In the genomic region with DNA sequence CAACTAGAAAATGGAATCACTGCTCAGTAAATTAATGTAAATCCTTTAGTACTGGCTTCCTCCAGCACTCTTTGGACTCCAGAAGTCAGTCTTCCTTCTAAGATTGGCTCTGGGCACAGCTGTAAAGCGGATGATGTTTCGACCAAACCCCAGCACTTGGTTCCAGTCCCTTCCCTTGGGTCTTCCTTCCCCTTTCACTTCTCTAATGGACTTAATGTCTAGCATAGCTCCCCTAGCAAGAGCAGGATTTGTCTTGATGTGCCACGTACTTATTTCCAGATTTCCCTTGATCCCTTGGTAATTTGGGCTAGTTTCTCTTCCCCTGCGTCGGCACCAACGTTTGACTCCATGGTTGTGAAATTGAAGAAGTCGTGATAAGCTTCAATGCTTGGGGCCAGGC, we compare ENCODE assay signal across 14 cellular contexts. TPM values are rescaled to one million over a fixed set of nuclear protein-coding genes. Genes with fewer than 3 reads are reported as not detected.
DNase-seq lines count a peak whose midpoint lies in the region; ATAC-seq and TF ChIP-seq lines count a peak whose summit lies in the region.
"Had no signal": no experiment of that assay in that cellular context is flagged by ENCODE, and none has a peak within 500 bp of the region (broad histone marks: within the 10 kb centered on the region; RNA-seq: fewer than 3 reads in every experiment).

No MANE protein-coding gene starts in this region.

- no peak for ATAC-seq in stimulated activated naive CD8-positive, alpha-beta T cell treated with anti-CD3 and anti-CD28 coated beads, Interleukin-15, amount 100 ng/mL, for 72 hours
- ATAC-seq in HG03039 (IDR thresholded peaks at IDR 0.05; ENCODE audit: unreplicated experiment) (peak; percentile 38), activated B cell treated with CpG ODN at 0.5 μM for 24 hours (ENCODE audit: low read depth) (peak; percentile 59), omental fat pad (ENCODE audit: low FRiP score) (no peak), PC-3 (no peak)
- ATAC-seq: GM23338 had no signal

- no peak for TF ChIP-seq CTCF in activated B cell treated with CpG ODN at 0.5 μM for 24 hours (IDR thresholded peaks at IDR 0.05)
- TF ChIP-seq CTCF in omental fat pad (IDR thresholded peaks at IDR 0.05) = no peak
- TF ChIP-seq CTCF in PC-3 (conservative IDR thresholded peaks at IDR 0.05; ENCODE audit: low read depth, low read length) = no peak

- peaks cover 14% of the 10 kb centered on the region for H3K36me3 Mint-ChIP-seq in stimulated activated naive CD8-positive, alpha-beta T cell treated with anti-CD3 and anti-CD28 coated beads, Interleukin-15, Interleukin-2, amounts not matched to agents 100 ng/mL and 50 ng/mL, for 24 hours (ENCODE audit: low read depth)
- H3K36me3 Mint-ChIP-seq in activated B cell treated with CpG ODN at 0.5 μM for 24 hours (ENCODE audit: low read depth) = no peaks in the 10 kb centered on the region

- POLR2A ChIA-PET in activated B cell treated with CpG ODN at 0.5 μM for 24 hours (lab: Charles Lee) = interaction anchor here (1.0 to 2.0 kb wide), 4 partner anchors 10 to 250 kb away, joined by 5 to 7 read pairs (median 6); partner anchors contain the start of genes APPL2 and C12orf75
- POLR2A ChIA-PET in PC-3 (lab: Charles Lee; ENCODE audit: unreplicated experiment) = no interaction called here

- H3K27me3 ChIP-seq in PC-3 (ENCODE audit: low read length) = no peaks in the 10 kb centered on the region

- H3K9ac ChIP-seq in PC-3 (ENCODE audit: low read length) = no peak overlapping the region

- CTCF ChIA-PET in activated B cell treated with CpG ODN at 0.5 μM for 24 hours (lab: Charles Lee) = interaction anchor here (1.0 kb wide), 1 partner anchor 25 kb away, joined by 3 read pairs; no protein-coding TSS in a partner anchor
- CTCF ChIA-PET in PC-3 (lab: Charles Lee) = no interaction called here

- no peak overlapping the region for H3K4me2 ChIP-seq in PC-3 (ENCODE audit: low read length)
- H3K4me2 ChIP-seq: GM23338 had no signal

- H3K4me1 ChIP-seq in PC-3 (ENCODE audit: insufficient read depth, low read length) = peaks cover 14% of the 10 kb centered on the region
- H3K4me1 ChIP-seq: lower lobe of right lung had no signal

- H3K9me3 ChIP-seq in PC-3 (ENCODE audit: low read length) = no peaks in the 10 kb centered on the region
- H3K9me3 ChIP-seq: lower lobe of right lung had no signal

- H3K9me2 ChIP-seq in PC-3 (replicated peaks; ENCODE audit: low read length) = no peaks in the 10 kb centered on the region

- H3K27ac ChIP-seq in PC-3 (ENCODE audit: low read length) = no peak overlapping the region
- H3K27ac ChIP-seq: lower lobe of right lung had no signal

- no peaks in the 10 kb centered on the region for H3K27me3 Mint-ChIP-seq in stimulated activated naive CD8-positive, alpha-beta T cell treated with anti-CD3 and anti-CD28 coated beads, Interleukin-15, Interleukin-2, amounts not matched to agents 100 ng/mL and 50 ng/mL, for 24 hours
- H3K27me3 Mint-ChIP-seq in stimulated activated naive CD8-positive, alpha-beta T cell treated with anti-CD3 and anti-CD28 coated beads, Interleukin-15, amount 100 ng/mL, for 72 hours = no peaks in the 10 kb centered on the region
- H3K27me3 Mint-ChIP-seq in activated B cell treated with CpG ODN at 0.5 μM for 24 hours = no peaks in the 10 kb centered on the region
- H3K27me3 Mint-ChIP-seq: activated T-cell treated with anti-CD3 and anti-CD28 coated beads, Interleukin-2, amount 50 U/mL, for 24 hours had no signal

- no peak overlapping the region for H3K4me3 Mint-ChIP-seq in stimulated activated naive CD8-positive, alpha-beta T cell treated with anti-CD3 and anti-CD28 coated beads, Interleukin-15, Interleukin-2, amounts not matched to agents 100 ng/mL and 50 ng/mL, for 24 hours
- H3K4me3 Mint-ChIP-seq in stimulated activated naive CD8-positive, alpha-beta T cell treated with anti-CD3 and anti-CD28 coated beads, Interleukin-15, amount 100 ng/mL, for 72 hours = no peak overlapping the region
- peak overlapping the region; percentile 61 for H3K4me3 Mint-ChIP-seq in activated B cell treated with CpG ODN at 0.5 μM for 24 hours
- H3K4me3 Mint-ChIP-seq: activated T-cell treated with anti-CD3 and anti-CD28 coated beads, Interleukin-2, amount 50 U/mL, for 24 hours; GM23338 had no signal

- intact Hi-C loops in activated B cell treated with CpG ODN at 0.5 μM for 24 hours (cut with micrococcal nuclease) (loop anchor here (5.0 to 10.0 kb wide), 2 partner anchors 36 to 946 kb away; partner anchors contain the start of gene TCP11L2), PC-3 (cut with micrococcal nuclease) (no loop called here)

- no peak overlapping the region for H3K4me3 ChIP-seq in PC-3 (ENCODE audit: low read length)
- H3K4me3 ChIP-seq: GM23338, lower lobe of right lung had no signal

- peaks cover 19% of the 10 kb centered on the region; the same call in 1 of the 2 replicates for H3K79me2 ChIP-seq in PC-3 (ENCODE audit: low read length)

- no peaks in the 10 kb centered on the region for H3K9me3 Mint-ChIP-seq in stimulated activated naive CD8-positive, alpha-beta T cell treated with anti-CD3 and anti-CD28 coated beads, Interleukin-15, Interleukin-2, amounts not matched to agents 100 ng/mL and 50 ng/mL, for 24 hours
- no peaks in the 10 kb centered on the region for H3K9me3 Mint-ChIP-seq in stimulated activated naive CD8-positive, alpha-beta T cell treated with anti-CD3 and anti-CD28 coated beads, Interleukin-15, amount 100 ng/mL, for 72 hours
- no peaks in the 10 kb centered on the region for H3K9me3 Mint-ChIP-seq in activated B cell treated with CpG ODN at 0.5 μM for 24 hours
- H3K9me3 Mint-ChIP-seq: activated T-cell treated with anti-CD3 and anti-CD28 coated beads, Interleukin-2, amount 50 U/mL, for 24 hours; GM23338 had no signal

- H3K36me3 ChIP-seq in PC-3 (ENCODE audit: low read depth, low read length) = peaks cover 6% of the 10 kb centered on the region; the same call in 1 of the 2 replicates
- H3K36me3 ChIP-seq: lower lobe of right lung had no signal

- no peak for DNase-seq in stimulated activated naive CD8-positive, alpha-beta T cell treated with anti-CD3 and anti-CD28 coated beads, Interleukin-15, amount 100 ng/mL, for 72 hours
- DNase-seq in activated B cell treated with CpG ODN at 0.5 μM for 24 hours = no peak
- DNase-seq in omental fat pad (ENCODE audit: low spot score) = no peak
- no peak for DNase-seq in PC-3
- DNase-seq in Kasumi-1 (lab: John Stamatoyannopoulos, UW) = no peak
- no peak for DNase-seq in NCI-H2081 treated with DMSO at 0.1 percent for 48 hours (lab: John Stamatoyannopoulos, UW)
- DNase-seq: activated T-cell treated with anti-CD3 and anti-CD28 coated beads, Interleukin-2, amount 50 U/mL, for 24 hours; AML-193; foreskin fibroblast; lower lobe of right lung; NCI-H510A had no signal

- BruUV-seq in PC-3 (replicated peaks; lab: Mats Ljungman, UMichigan) = no TSS peak

- H3F3A ChIP-seq in PC-3 (ENCODE audit: low read length, unreplicated experiment) = no peaks in the 10 kb centered on the region

- H4K20me1 ChIP-seq in PC-3 (ENCODE audit: low read length) = no peaks in the 10 kb centered on the region

- H3K27ac Mint-ChIP-seq in stimulated activated naive CD8-positive, alpha-beta T cell treated with anti-CD3 and anti-CD28 coated beads, Interleukin-15, Interleukin-2, amounts not matched to agents 100 ng/mL and 50 ng/mL, for 24 hours = peak overlapping the region; percentile 47
- no peak overlapping the region for H3K27ac Mint-ChIP-seq in stimulated activated naive CD8-positive, alpha-beta T cell treated with anti-CD3 and anti-CD28 coated beads, Interleukin-15, amount 100 ng/mL, for 72 hours
- H3K27ac Mint-ChIP-seq in activated B cell treated with CpG ODN at 0.5 μM for 24 hours = peak overlapping the region; percentile 27
- H3K27ac Mint-ChIP-seq: activated T-cell treated with anti-CD3 and anti-CD28 coated beads, Interleukin-2, amount 50 U/mL, for 24 hours; GM23338 had no signal

- no peak overlapping the region for H2AFZ ChIP-seq in PC-3 (ENCODE audit: low read length)
- H2AFZ ChIP-seq: GM23338 had no signal

- H3K4me1 Mint-ChIP-seq in stimulated activated naive CD8-positive, alpha-beta T cell treated with anti-CD3 and anti-CD28 coated beads, Interleukin-15, Interleukin-2, amounts not matched to agents 100 ng/mL and 50 ng/mL, for 24 hours (ENCODE audit: low read depth) = peaks cover 30% of the 10 kb centered on the region
- H3K4me1 Mint-ChIP-seq in stimulated activated naive CD8-positive, alpha-beta T cell treated with anti-CD3 and anti-CD28 coated beads, Interleukin-15, amount 100 ng/mL, for 72 hours = peaks cover 29% of the 10 kb centered on the region
- H3K4me1 Mint-ChIP-seq in activated B cell treated with CpG ODN at 0.5 μM for 24 hours = peaks cover 40% of the 10 kb centered on the region
- H3K4me1 Mint-ChIP-seq: GM23338 had no signal

RNA-seq across cellular contexts. Expression of gene C12orf75, which starts 28.3 kb away (rescaled TPM):
- total RNA-seq in activated B cell treated with CpG ODN at 0.5 μM for 24 hours = 37.1 and 40.8 TPM in 2 replicates
- 1 to 10 TPM; 3.5 to 7.0 (median 3.8) TPM for total RNA-seq in omental fat pad
- total RNA-seq in PC-3 (2014; rRNA removed) = 144 and 160 TPM in 2 replicates

Comparison
In these comparisons a context has a peak if more than half of its experiments do, and no peak if none do; other contexts are left out.
1. H3K27ac Mint-ChIP-seq: peak in stimulated activated naive CD8-positive, alpha-beta T cell treated with anti-CD3 and anti-CD28 coated beads, Interleukin-15, Interleukin-2, amounts not matched to agents 100 ng/mL and 50 ng/mL, for 24 hours (single experiment) and activated B cell treated with CpG ODN at 0.5 μM for 24 hours (single experiment); none in stimulated activated naive CD8-positive, alpha-beta T cell treated with anti-CD3 and anti-CD28 coated beads, Interleukin-15, amount 100 ng/mL, for 72 hours (0 of 2).
2. ATAC-seq: peak in HG03039 (single experiment) and activated B cell treated with CpG ODN at 0.5 μM for 24 hours (single experiment); none in stimulated activated naive CD8-positive, alpha-beta T cell treated with anti-CD3 and anti-CD28 coated beads, Interleukin-15, amount 100 ng/mL, for 72 hours (single experiment), omental fat pad (single experiment) and PC-3 (single experiment).